Comparison of ENCODE assay signal across 8 cellular contexts in the genomic region with DNA sequence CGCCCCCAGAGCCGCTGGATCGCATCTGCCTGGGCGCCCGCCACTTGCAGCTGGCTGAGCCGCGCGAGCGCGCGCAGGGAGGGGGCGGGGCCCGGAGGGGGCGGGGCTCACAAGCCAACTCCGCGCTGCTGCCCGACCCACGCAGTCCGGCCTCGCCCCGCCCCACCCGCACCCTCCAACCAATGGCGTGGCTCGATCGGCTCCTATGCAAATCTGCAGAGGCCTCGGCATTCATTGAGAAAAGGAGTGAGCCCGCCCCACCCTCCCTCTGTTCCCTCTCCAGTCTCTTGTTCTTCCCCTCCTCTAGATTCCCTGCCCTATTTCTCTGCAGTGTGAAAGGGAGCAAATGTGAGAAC. TPM values are rescaled to one million over a fixed set of nuclear protein-coding genes. Genes with fewer than 3 reads are reported as not detected.
A peak's percentile ranks its signal among the peaks of the same experiment; 100 is the strongest.
DNase-seq lines count a peak whose midpoint lies in the region; ATAC-seq and TF ChIP-seq lines count a peak whose summit lies in the region.

A gene (minus strand): TSS at position 27 of the 356 bp plus-strand sequence. CDS start 927 bp downstream, outside the sequence.

- in situ Hi-C loops in Caki2 (cut with HindIII; ENCODE audit: low pct_unique_long_range_greater_than_20kb, low sequenced_read_pairs), result no loop called here

- H3K27me3 Mint-ChIP-seq in activated naive CD4-positive, alpha-beta T cell treated with anti-CD3 and anti-CD28 coated beads for 36 hours (ENCODE audit: low read depth), result peaks cover 57% of the 10 kb centered on the region

- CTCF ChIA-PET in RWPE1 (lab: Yijun Ruan, JAX), result interaction anchor here (0.6 to 2.9 kb wide), 2 partner anchors 150 to 854 kb away, joined by 4 to 23 read pairs; no protein-coding TSS in a partner anchor
- CTCF ChIA-PET in activated naive CD4-positive, alpha-beta T cell treated with anti-CD3 and anti-CD28 coated beads for 36 hours (lab: Charles Lee), result interaction anchor here (2.6 to 3.2 kb wide), 2 partner anchors 150 kb away, joined by 9 to 17 read pairs; no protein-coding TSS in a partner anchor

- peaks cover 13% of the 10 kb centered on the region for H3K4me1 Mint-ChIP-seq in activated naive CD4-positive, alpha-beta T cell treated with anti-CD3 and anti-CD28 coated beads for 36 hours (ENCODE audit: low read depth)

- H3K4me1 ChIP-seq in thoracic aorta (ENCODE audit: control insufficient read depth in 1 of 2, low read depth in 2 of 2), result peaks cover 13 to 17% of the 10 kb centered on the region in 2 donors

- intact Hi-C loops in activated naive CD4-positive, alpha-beta T cell treated with anti-CD3 and anti-CD28 coated beads for 36 hours (cut with micrococcal nuclease), result no loop called here

- peaks cover 8% of the 10 kb centered on the region for H3K27me3 ChIP-seq in thoracic aorta (replicated peaks; ENCODE audit: insufficient read depth)

- H3K27ac Mint-ChIP-seq in activated naive CD4-positive, alpha-beta T cell treated with anti-CD3 and anti-CD28 coated beads for 36 hours, result no peak within 1 kb of the TSS

- H3K36me3 ChIP-seq in thoracic aorta, result no peaks in the 10 kb centered on the region

- no peak for ATAC-seq in thoracic aorta (ENCODE audit: insufficient number of reproducible peaks, low FRiP score, low read depth)

- H3K36me3 Mint-ChIP-seq in activated naive CD4-positive, alpha-beta T cell treated with anti-CD3 and anti-CD28 coated beads for 36 hours (ENCODE audit: low read depth), result no peaks in the 10 kb centered on the region

- DNase-seq in Caki2 (ENCODE audit: low read depth) (peak; percentile 90), RWPE1 (ENCODE audit: low spot score) (peak; percentile 96), germinal center (ENCODE audit: low spot score) (peak; percentile 86), nucleus accumbens (lab: John Stamatoyannopoulos, UW) (peak in 55 of 56 donors; percentile 15 to 94 (median 82)), thoracic aorta (ENCODE audit: low spot score) (peak; percentile 30), RKO (ENCODE audit: low spot score) (no peak)
- peak; percentile 71 for DNase-seq in Jurkat, Clone E6-1 (ENCODE audit: low read depth, low spot score)
- DNase-seq in activated naive CD4-positive, alpha-beta T cell treated with anti-CD3 and anti-CD28 coated beads for 36 hours, result peak; percentile 67

- H3K4me3 Mint-ChIP-seq in activated naive CD4-positive, alpha-beta T cell treated with anti-CD3 and anti-CD28 coated beads for 36 hours, result peak within 1 kb of the TSS; percentile 26

- H3K27ac ChIP-seq in RWPE1, result no peak within 1 kb of the TSS
- no peak within 1 kb of the TSS for H3K27ac ChIP-seq in thoracic aorta

- TF ChIP-seq CTCF in RWPE1 (conservative IDR thresholded peaks at IDR 0.05; ENCODE audit: low read depth) (no peak), thoracic aorta (IDR thresholded peaks at IDR 0.05) (no peak)

- POLR2A ChIA-PET in RWPE1 (lab: Yijun Ruan, JAX; ENCODE audit: low non-redundant PET), result no interaction called here

- H3K4me3 ChIP-seq in Jurkat, Clone E6-1 (ENCODE audit: low read length), result peak within 1 kb of the TSS; percentile 11; the same call in 1 of the 2 replicates
- H3K4me3 ChIP-seq in thoracic aorta, result peak within 1 kb of the TSS; percentile 64

- no peaks in the 10 kb centered on the region for H3K9me3 ChIP-seq in thoracic aorta

- no peaks in the 10 kb centered on the region for H3K9me3 Mint-ChIP-seq in activated naive CD4-positive, alpha-beta T cell treated with anti-CD3 and anti-CD28 coated beads for 36 hours

RNA-seq across cellular contexts. Expression of the gene that starts here (rescaled TPM):
- not detected in 2 replicates for total RNA-seq in Caki2 (2014; rRNA removed; shearing (Covaris generic); ENCODE audit: low replicate concordance)
- not detected for polyA plus RNA-seq in Jurkat, Clone E6-1 (2012; ENCODE audit: insufficient read depth, insufficient read length)
- total RNA-seq in activated naive CD4-positive, alpha-beta T cell treated with anti-CD3 and anti-CD28 coated beads for 36 hours, result not detected
- 1 to 10 TPM in 1 of 2 donors, not detected in 1; 2.0 TPM for total RNA-seq in thoracic aorta

Comparison
In these comparisons a context has a peak if more than half of its experiments do, and no peak if none do; other contexts are left out.
1. Peak in DNase-seq in Caki2; RNA of the gene not detected or under 1 TPM.
2. Peak in DNase-seq in activated naive CD4-positive, alpha-beta T cell treated with anti-CD3 and anti-CD28 coated beads for 36 hours; RNA of the gene not detected or under 1 TPM.